In the genomic region with DNA sequence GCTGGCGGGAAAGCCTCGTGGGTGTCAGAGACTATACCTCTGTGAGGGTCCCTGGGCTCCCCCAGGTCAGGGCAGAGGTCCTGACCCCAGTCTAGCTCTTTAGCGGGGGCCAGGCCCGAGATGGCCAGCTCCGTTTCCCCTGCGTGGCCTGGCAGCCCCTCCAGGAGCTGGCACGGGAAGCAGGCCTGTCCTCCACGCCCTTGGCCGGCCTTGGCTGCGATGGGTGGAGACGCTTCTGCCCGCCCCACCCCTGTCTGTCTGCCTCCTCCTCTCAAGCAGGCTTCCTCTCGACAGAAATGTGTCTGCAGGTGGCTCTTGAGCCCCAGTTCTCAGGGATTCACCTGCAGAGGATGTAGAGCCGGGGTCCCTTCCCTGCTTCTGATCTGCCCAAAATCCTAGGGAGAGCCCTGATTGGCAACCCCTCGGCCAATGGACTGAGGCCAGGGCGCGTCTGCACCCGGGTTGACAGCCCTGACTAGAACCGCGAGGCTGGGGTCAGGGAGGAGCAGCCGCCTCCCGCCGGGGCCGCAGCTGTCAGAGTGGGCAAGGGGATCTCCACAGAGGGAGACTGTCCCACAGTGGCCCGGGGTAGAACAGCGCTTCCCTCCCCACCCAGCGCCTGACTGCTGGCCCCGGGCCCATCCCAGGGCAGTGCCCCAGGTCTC, we compare ENCODE assay signal across 26 cellular contexts. TPM values are rescaled to one million over a fixed set of nuclear protein-coding genes. Genes with fewer than 3 reads are reported as not detected.
A peak's percentile ranks its signal among the peaks of the same experiment; 100 is the strongest.
DNase-seq lines count a peak whose midpoint lies in the region; ATAC-seq, FAIRE-seq and TF ChIP-seq lines count a peak whose summit lies in the region.
"Had no signal": no experiment of that assay in that cellular context is flagged by ENCODE, and none has a peak within 500 bp of the region (broad histone marks: within the 10 kb centered on the region; RNA-seq: fewer than 3 reads in every experiment).

No MANE protein-coding gene starts in this region.

- TF ChIP-seq RAD21 in HCT116 (IDR thresholded peaks at IDR 0.05; ENCODE audit: low read depth), result no peak
- TF ChIP-seq RAD21 in GM12878 (IDR thresholded peaks at IDR 0.05; ENCODE audit: insufficient read depth, low read depth, low read length), result no peak

- POLR2A ChIA-PET in HCT116 (lab: Charles Lee), result no interaction called here
- POLR2A ChIA-PET in GM12878 (lab: Charles Lee), result interaction anchor here (1.5 to 3.1 kb wide), 2 partner anchors 13 kb away, joined by 8 to 11 read pairs; no protein-coding TSS in a partner anchor
- POLR2A ChIA-PET in naive thymus-derived CD4-positive, alpha-beta T cell (lab: Charles Lee), result interaction anchor here (0.5 kb wide), 1 partner anchor 466 kb away, joined by 3 read pairs; no protein-coding TSS in a partner anchor

- TF ChIP-seq CTCF in HCT116 (IDR thresholded peaks at IDR 0.05 in 2 of 3, conservative IDR thresholded peaks at IDR 0.05 in 1 of 3; ENCODE audit: borderline replicate concordance in 1 of 3, insufficient read depth in 1 of 3, low read depth in 2 of 3, low read length in 2 of 3), result no peak
- TF ChIP-seq CTCF in GM12878 (IDR thresholded peaks at IDR 0.05 in 2 of 3, conservative IDR thresholded peaks at IDR 0.05 in 1 of 3; ENCODE audit: control insufficient read depth in 2 of 3, extremely low read depth in 1 of 3, insufficient read depth in 1 of 3, low read depth in 3 of 3, low read length in 3 of 3), result no peak
- no peak for TF ChIP-seq CTCF in osteocyte (IDR thresholded peaks at IDR 0.05)

- H3K9me3 Mint-ChIP-seq in osteocyte (ENCODE audit: unreplicated experiment), result no peaks in the 10 kb centered on the region
- peaks cover 0 to 10% (median 0%) of the 10 kb centered on the region in 11 donors for H3K9me3 Mint-ChIP-seq in naive thymus-derived CD4-positive, alpha-beta T cell
- H3K9me3 Mint-ChIP-seq: activated CD8-positive, alpha-beta T cell treated with anti-CD3 and anti-CD28 coated beads for 36 hours; activated naive CD4-positive, alpha-beta T cell treated with anti-CD3 and anti-CD28 coated beads, Interleukin-2, amount 50 U/mL, for 72 hours had no signal

- in situ Hi-C loops in GM12878 (cut with MboI), result no loop called here

- intact Hi-C loops in HCT116 (cut with micrococcal nuclease), result no loop called here
- intact Hi-C loops in GM12878 (cut with micrococcal nuclease; ENCODE audit: unreplicated experiment), result no loop called here
- intact Hi-C loops in naive thymus-derived CD4-positive, alpha-beta T cell (cut with micrococcal nuclease), result no loop called here

- BruUV-seq in HCT116 (replicated peaks; lab: Mats Ljungman, UMichigan), result no TSS peak
- BruUV-seq in GM12878 (replicated peaks; lab: Mats Ljungman, UMichigan), result no TSS peak

- H2AFZ ChIP-seq in HCT116 (ENCODE audit: low read depth, low read length, poor library complexity, severe bottlenecking) (no peak overlapping the region), GM12878 (ENCODE audit: control insufficient read depth, low read depth, low read length) (no peak overlapping the region)

- SMC1A ChIA-PET in GM12878 (lab: Charles Lee; ENCODE audit: uncharacterized antibody, unreplicated experiment), result no interaction called here

- H3K9me3 ChIP-seq in HCT116 (ENCODE audit: control insufficient read depth in 1 of 2, insufficient read depth in 1 of 2, low read depth in 1 of 2, low read length in 2 of 2), result no peaks in the 10 kb centered on the region
- no peaks in the 10 kb centered on the region; the same call in 2 of the 3 replicates for H3K9me3 ChIP-seq in GM12878 (replicated peaks; ENCODE audit: control insufficient read depth, insufficient read depth, low read length)
- H3K9me3 ChIP-seq in naive thymus-derived CD4-positive, alpha-beta T cell (ENCODE audit: control insufficient read depth in 2 of 3, low read length in 3 of 3), result no peaks in the 10 kb centered on the region

- H3K36me3 ChIP-seq in HCT116 (ENCODE audit: control insufficient read depth in 1 of 2, insufficient read depth in 2 of 2, low read length in 2 of 2) (no peaks in the 10 kb centered on the region), GM12878 (ENCODE audit: control insufficient read depth in 2 of 2, insufficient read depth in 2 of 2, low read length in 1 of 2) (no peaks in the 10 kb centered on the region)
- no peaks in the 10 kb centered on the region for H3K36me3 ChIP-seq in naive thymus-derived CD4-positive, alpha-beta T cell (ENCODE audit: control insufficient read depth in 2 of 3, insufficient read depth in 3 of 3, low read length in 3 of 3)
- H3K36me3 ChIP-seq: BLaER1 treated with 17β-estradiol and CSF1 and Interleukin-3, amounts not matched to agents 10 nM and 100 nM; WERI-Rb-1 had no signal

- H3K27ac Mint-ChIP-seq in osteocyte (ENCODE audit: unreplicated experiment), result no peak overlapping the region
- H3K27ac Mint-ChIP-seq in naive thymus-derived CD4-positive, alpha-beta T cell, result no peak overlapping the region
- H3K27ac Mint-ChIP-seq: activated CD8-positive, alpha-beta T cell treated with anti-CD3 and anti-CD28 coated beads for 36 hours; activated naive CD4-positive, alpha-beta T cell treated with anti-CD3 and anti-CD28 coated beads, Interleukin-2, amount 50 U/mL, for 72 hours had no signal

- peaks cover 31% of the 10 kb centered on the region for H3K27me3 Mint-ChIP-seq in osteocyte (ENCODE audit: unreplicated experiment)
- peaks cover 32 to 58% (median 52%) of the 10 kb centered on the region in 5 donors for H3K27me3 Mint-ChIP-seq in naive thymus-derived CD4-positive, alpha-beta T cell

- no peak for TF ChIP-seq EP300 in GM12878 (IDR thresholded peaks at IDR 0.05; ENCODE audit: borderline replicate concordance in 1 of 2, control insufficient read depth in 1 of 2, low read depth in 2 of 2, low read length in 2 of 2)

- no peaks in the 10 kb centered on the region for H3K9me2 ChIP-seq in HCT116 (ENCODE audit: insufficient read depth)

- H4K20me1 ChIP-seq in HCT116 (ENCODE audit: insufficient read depth), result no peaks in the 10 kb centered on the region
- H4K20me1 ChIP-seq in GM12878 (ENCODE audit: control insufficient read depth, insufficient read depth), result no peaks in the 10 kb centered on the region

- no peaks in the 10 kb centered on the region for H3K79me2 ChIP-seq in HCT116 (ENCODE audit: insufficient read depth, low read length)
- H3K79me2 ChIP-seq in GM12878 (ENCODE audit: control insufficient read depth, insufficient read depth, low read length), result no peaks in the 10 kb centered on the region

- no peaks in the 10 kb centered on the region for H3K36me3 Mint-ChIP-seq in osteocyte (ENCODE audit: unreplicated experiment)
- H3K36me3 Mint-ChIP-seq in naive thymus-derived CD4-positive, alpha-beta T cell, result peaks cover 0 to 4% (median 0%) of the 10 kb centered on the region in 5 donors

- H3K4me2 ChIP-seq in HCT116 (ENCODE audit: low read length) (no peak overlapping the region), GM12878 (ENCODE audit: control insufficient read depth, insufficient read depth) (no peak overlapping the region)
- H3K4me2 ChIP-seq: BLaER1 treated with 17β-estradiol and CSF1 and Interleukin-3, amounts not matched to agents 10 nM and 100 nM had no signal

- TF ChIP-seq POLR2A in HCT116 (IDR thresholded peaks at IDR 0.05; ENCODE audit: borderline replicate concordance, extremely low read depth, insufficient read depth, insufficient read length), result no peak
- no peak for TF ChIP-seq POLR2A in GM12878 (IDR thresholded peaks at IDR 0.05; ENCODE audit: low read depth, low read length)

- WGBS in GM12878 (ENCODE audit: insufficient coverage, insufficient replicate concordance, low lambda C conversion rate, missing lambda C conversion rate), result 19% methylated on average over 28 of the region's 28 CpGs

- H3K4me3 Mint-ChIP-seq in osteocyte (ENCODE audit: unreplicated experiment), result no peak overlapping the region
- H3K4me3 Mint-ChIP-seq in naive thymus-derived CD4-positive, alpha-beta T cell, result no peak overlapping the region
- H3K4me3 Mint-ChIP-seq: activated CD8-positive, alpha-beta T cell treated with anti-CD3 and anti-CD28 coated beads for 36 hours had no signal

- FAIRE-seq in GM12878 (lab: Jason Lieb, UNC), result no peak
- FAIRE-seq: A204.1, kidney had no signal

- no peaks in the 10 kb centered on the region for H3K4me1 Mint-ChIP-seq in osteocyte (ENCODE audit: unreplicated experiment)
- peaks cover 0 to 6% (median 4%) of the 10 kb centered on the region in 7 donors for H3K4me1 Mint-ChIP-seq in naive thymus-derived CD4-positive, alpha-beta T cell

- H3K4me1 ChIP-seq in HCT116 (ENCODE audit: control insufficient read depth in 1 of 2, insufficient read depth in 2 of 2, low read length in 2 of 2) (peaks cover 12 to 18% of the 10 kb centered on the region in 2 experiments), GM12878 (ENCODE audit: control insufficient read depth, insufficient read depth, low read length) (no peaks in the 10 kb centered on the region)
- no peaks in the 10 kb centered on the region for H3K4me1 ChIP-seq in naive thymus-derived CD4-positive, alpha-beta T cell (ENCODE audit: control insufficient read depth in 2 of 2, insufficient read depth in 2 of 2, low read length in 2 of 2)

- H3K4me3 ChIP-seq in HCT116 (replicated peaks in 1 of 2; ENCODE audit: low read depth in 1 of 2, low read length in 2 of 2) (no peak overlapping the region), GM12878 (no peak overlapping the region)
- H3K4me3 ChIP-seq in naive thymus-derived CD4-positive, alpha-beta T cell (ENCODE audit: low read length), result no peak overlapping the region
- H3K4me3 ChIP-seq: BLaER1 treated with 17β-estradiol and CSF1 and Interleukin-3, amounts not matched to agents 10 nM and 100 nM had no signal

- CTCF ChIA-PET in HCT116 (lab: Charles Lee) (no interaction called here), GM12878 (lab: Yijun Ruan, JAX) (interaction anchor here (0.6 kb wide), 1 partner anchor 377 kb away, joined by 3 read pairs; no protein-coding TSS in a partner anchor)
- CTCF ChIA-PET in naive thymus-derived CD4-positive, alpha-beta T cell (lab: Charles Lee), result no interaction called here

- ATAC-seq in HCT116 (peak; percentile 18; the same call in 1 of the 2 replicates), GM12878 (peak; percentile 59), HG03354 (IDR thresholded peaks at IDR 0.05; ENCODE audit: poor library complexity, severe bottlenecking, unreplicated experiment) (no peak)
- ATAC-seq in naive thymus-derived CD4-positive, alpha-beta T cell, result no peak
- ATAC-seq: activated CD8-positive, alpha-beta T cell treated with anti-CD3 and anti-CD28 coated beads for 36 hours; activated naive CD4-positive, alpha-beta T cell treated with anti-CD3 and anti-CD28 coated beads, Interleukin-2, amount 50 U/mL, for 72 hours had no signal

- peak; percentile 15 for DNase-seq in DMS79 treated with DMSO at 0.1 percent for 48 hours (lab: John Stamatoyannopoulos, UW)
- DNase-seq in DMS79 (lab: John Stamatoyannopoulos, UW), result no peak
- DNase-seq in HCT116 (ENCODE audit: low read depth, low spot score), result no peak
- no peak for DNase-seq in GM12878 (ENCODE audit: low read depth, low spot score)
- DNase-seq in osteocyte (ENCODE audit: extremely low spot score, unreplicated experiment), result peak; percentile 81
- DNase-seq in naive thymus-derived CD4-positive, alpha-beta T cell, result no peak
- no peak for DNase-seq in NCI-H146 (lab: John Stamatoyannopoulos, UW)
- DNase-seq: activated CD8-positive, alpha-beta T cell treated with anti-CD3 and anti-CD28 coated beads for 36 hours; activated T-cell treated with anti-CD3 and anti-CD28 coated beads, Interleukin-2, amount 50 U/mL, for 48 hours; cortex of kidney; GOT3; hippocampal formation; kidney; NCI-H1436; NCI-H226; Right ventricle myocardium superior had no signal

- H3K27ac ChIP-seq in HCT116 (ENCODE audit: low read depth, low read length) (no peak overlapping the region; the same call in 1 of the 2 replicates), GM12878 (ENCODE audit: control insufficient read depth, insufficient read depth) (no peak overlapping the region)
- no peak overlapping the region for H3K27ac ChIP-seq in naive thymus-derived CD4-positive, alpha-beta T cell (ENCODE audit: low read depth, low read length)
- H3K27ac ChIP-seq: BLaER1 treated with 17β-estradiol and CSF1 and Interleukin-3, amounts not matched to agents 10 nM and 100 nM; WERI-Rb-1 had no signal

- no peaks in the 10 kb centered on the region for H3K27me3 ChIP-seq in HCT116 (ENCODE audit: insufficient read depth, low read length)
- peaks cover 10 to 14% of the 10 kb centered on the region in 2 experiments for H3K27me3 ChIP-seq in GM12878 (replicated peaks in 1 of 2; ENCODE audit: control insufficient read depth in 2 of 2, insufficient read depth in 2 of 2, low read length in 1 of 2)
- peaks cover 5 to 22% of the 10 kb centered on the region in 2 donors for H3K27me3 ChIP-seq in naive thymus-derived CD4-positive, alpha-beta T cell (ENCODE audit: control insufficient read depth in 2 of 2, insufficient read depth in 2 of 2, low read length in 2 of 2)

- H3K9ac ChIP-seq in HCT116 (ENCODE audit: low read length), result no peak overlapping the region
- H3K9ac ChIP-seq in GM12878 (ENCODE audit: control insufficient read depth, insufficient read depth, low read length), result no peak overlapping the region
- H3K9ac ChIP-seq: BLaER1 treated with 17β-estradiol and CSF1 and Interleukin-3, amounts not matched to agents 10 nM and 100 nM had no signal

- RAD21 ChIA-PET in HCT116 (lab: Charles Lee; ENCODE audit: low non-redundant PET in 1 of 2, low total read pairs in 2 of 2, uncharacterized antibody in 2 of 2, unreplicated experiment in 2 of 2), result no interaction called here
- RAD21 ChIA-PET in GM12878 (lab: Charles Lee; ENCODE audit: unreplicated experiment), result interaction anchor here (0.6 kb wide), 1 partner anchor 41 kb away, joined by 4 read pairs; no protein-coding TSS in a partner anchor

RNA-seq across cellular contexts. Expression of a gene that starts 2.6 kb away (rescaled TPM):
- 23.1 TPM for total RNA-seq in HCT116 (2021; ENCODE audit: unreplicated experiment)
- polyA plus RNA-seq in HCT116 (2012), result 8.6 and 12.5 TPM in 2 replicates
- total RNA-seq in GM12878 (2013; cell fraction: nucleolus; rRNA removed), result 0.71 and 1.3 TPM in 2 replicates
- total RNA-seq in GM12878 (2014; rRNA removed), result not detected in 2 replicates
- total RNA-seq in GM12878 (2014; rRNA removed; fragmentation: Illumina TruSeq; extraction: Trizol), result not detected in 2 replicates
- total RNA-seq in GM12878 (2021), result 0.10 and 0.35 TPM in 2 replicates
- polyA plus RNA-seq in GM12878 (2011; ENCODE audit: low read depth), result not detected
- 0.05 TPM in 1 of 2 replicates, not detected in the other for polyA plus RNA-seq in GM12878 (2011; rRNA removed)
- polyA plus RNA-seq in GM12878 (2011; cell fraction: cytosol; rRNA removed), result 0.01 and 0.02 TPM in 2 replicates
- 0.32 and 0.75 TPM in 2 replicates for polyA plus RNA-seq in GM12878 (2011; cell fraction: nucleus; rRNA removed)
- polyA plus RNA-seq in GM12878 (2012), result 0.16 and 0.27 TPM in 2 replicates
- polyA plus RNA-seq in GM12878 (2014; fragmentation: Illumina TruSeq; extraction: Trizol), result 0.06 TPM in 1 of 2 replicates, not detected in the other
- not detected for polyA plus RNA-seq in GM12878 (2014; fragmentation: Nextera tagmentation; extraction: Ambion mirVana)
- 0.01 and 0.05 TPM in 2 replicates for polyA plus RNA-seq in GM12878 (2014; rRNA removed)
- not detected for polyA plus RNA-seq in GM12878 (2016; fragmentation: Nextera tagmentation; extraction: Ambion mirVana)
- not detected in 2 replicates for polyA minus RNA-seq in GM12878 (2011; rRNA and poly(A)+ RNA removed)
- polyA minus RNA-seq in GM12878 (2011; cell fraction: cytosol; rRNA and poly(A)+ RNA removed), result not detected in 2 replicates
- 0.10 TPM in 1 of 2 replicates, not detected in the other for polyA minus RNA-seq in GM12878 (2011; cell fraction: nucleus; rRNA and poly(A)+ RNA removed)
- not detected in 2 replicates for total RNA-seq in osteocyte
- total RNA-seq in naive thymus-derived CD4-positive, alpha-beta T cell, result not detected
- polyA plus RNA-seq in naive thymus-derived CD4-positive, alpha-beta T cell, result not detected
- total RNA-seq: activated CD8-positive, alpha-beta T cell treated with anti-CD3 and anti-CD28 coated beads for 36 hours; fibroblast of villous mesenchyme; mesenteric fat pad; Right ventricle myocardium superior had no signal

RNA-seq across cellular contexts. Expression of a gene that starts 21.9 kb away (rescaled TPM):
- total RNA-seq in HCT116 (2021; ENCODE audit: unreplicated experiment), result 291 TPM
- polyA plus RNA-seq in HCT116 (2012), result 302 and 326 TPM in 2 replicates
- total RNA-seq in GM12878 (2013; cell fraction: nucleolus; rRNA removed), result 114 and 118 TPM in 2 replicates
- total RNA-seq in GM12878 (2014; rRNA removed), result 164 and 177 TPM in 2 replicates
- 64.3 and 71.9 TPM in 2 replicates for total RNA-seq in GM12878 (2014; rRNA removed; fragmentation: Illumina TruSeq; extraction: Trizol)
- total RNA-seq in GM12878 (2021), result 227 and 245 TPM in 2 replicates
- polyA plus RNA-seq in GM12878 (2011; ENCODE audit: low read depth), result 21.4 TPM
- polyA plus RNA-seq in GM12878 (2011; rRNA removed), result 35.2 and 84.8 TPM in 2 replicates
- polyA plus RNA-seq in GM12878 (2011; cell fraction: cytosol; rRNA removed), result 104 and 181 TPM in 2 replicates
- polyA plus RNA-seq in GM12878 (2011; cell fraction: nucleus; rRNA removed), result 1,163 and 1,192 TPM in 2 replicates
- 161 and 188 TPM in 2 replicates for polyA plus RNA-seq in GM12878 (2012)
- polyA plus RNA-seq in GM12878 (2014; fragmentation: Illumina TruSeq; extraction: Trizol), result 9.2 and 24.8 TPM in 2 replicates
- 10 to 100 TPM in 1 of 2 experiments, under 1 TPM in 1; 0.68 to 10.0 TPM for polyA plus RNA-seq in GM12878 (2014; fragmentation: Nextera tagmentation; extraction: Ambion mirVana)
- polyA plus RNA-seq in GM12878 (2014; rRNA removed), result 225 and 260 TPM in 2 replicates
- 100 to 1,000 TPM; 128 to 150 TPM for polyA plus RNA-seq in GM12878 (2016; fragmentation: Nextera tagmentation; extraction: Ambion mirVana)
- polyA minus RNA-seq in GM12878 (2011; rRNA and poly(A)+ RNA removed), result 34.5 and 75.5 TPM in 2 replicates
- polyA minus RNA-seq in GM12878 (2011; cell fraction: cytosol; rRNA and poly(A)+ RNA removed), result 51.9 and 52.8 TPM in 2 replicates
- 76.9 and 111 TPM in 2 replicates for polyA minus RNA-seq in GM12878 (2011; cell fraction: nucleus; rRNA and poly(A)+ RNA removed)
- 118 TPM in 2 replicates for total RNA-seq in osteocyte
- 100 to 1,000 TPM; 235 to 328 (median 298) TPM for total RNA-seq in naive thymus-derived CD4-positive, alpha-beta T cell
- 100 to 1,000 TPM in 1 of 2 donors, 10 to 100 TPM in 1; 86.9 to 120 TPM for polyA plus RNA-seq in naive thymus-derived CD4-positive, alpha-beta T cell

RNA-seq across cellular contexts. Expression of a gene that starts 33.5 kb away (rescaled TPM):
- total RNA-seq in HCT116 (2021; ENCODE audit: unreplicated experiment) (2.4 TPM), GM12878 (2014; rRNA removed) (0.11 TPM in 1 of 2 replicates, not detected in the other), GM12878 (2014; rRNA removed; fragmentation: Illumina TruSeq; extraction: Trizol) (not detected in 2 replicates), GM12878 (2021) (0.58 and 0.64 TPM in 2 replicates), osteocyte (not detected in 2 replicates)
- polyA plus RNA-seq in HCT116 (2012), result 2.1 and 2.9 TPM in 2 replicates
- total RNA-seq in GM12878 (2013; cell fraction: nucleolus; rRNA removed), result 3.5 and 5.3 TPM in 2 replicates
- polyA plus RNA-seq in GM12878 (2011; ENCODE audit: low read depth), result not detected
- polyA plus RNA-seq in GM12878 (2011; rRNA removed) (0.29 TPM in 1 of 2 replicates, not detected in the other), GM12878 (2014; fragmentation: Illumina TruSeq; extraction: Trizol) (not detected in 2 replicates), GM12878 (2014; fragmentation: Nextera tagmentation; extraction: Ambion mirVana) (not detected), GM12878 (2014; rRNA removed) (0.69 and 0.82 TPM in 2 replicates), GM12878 (2016; fragmentation: Nextera tagmentation; extraction: Ambion mirVana) (under 1 TPM; 0.33 to 0.91 TPM)
- 0.52 and 1.2 TPM in 2 replicates for polyA plus RNA-seq in GM12878 (2011; cell fraction: cytosol; rRNA removed)
- polyA plus RNA-seq in GM12878 (2011; cell fraction: nucleus; rRNA removed), result 3.7 and 4.4 TPM in 2 replicates
- 0.30 and 0.88 TPM in 2 replicates for polyA plus RNA-seq in GM12878 (2012)
- polyA minus RNA-seq in GM12878 (2011; rRNA and poly(A)+ RNA removed), result not detected in 2 replicates
- 1.2 TPM in 1 of 2 replicates, not detected in the other for polyA minus RNA-seq in GM12878 (2011; cell fraction: cytosol; rRNA and poly(A)+ RNA removed)
- 2.1 and 3.7 TPM in 2 replicates for polyA minus RNA-seq in GM12878 (2011; cell fraction: nucleus; rRNA and poly(A)+ RNA removed)
- total RNA-seq in naive thymus-derived CD4-positive, alpha-beta T cell, result under 1 TPM in 1 of 5 experiments, not detected in 4; 0.42 TPM
- not detected for polyA plus RNA-seq in naive thymus-derived CD4-positive, alpha-beta T cell
- total RNA-seq: activated CD8-positive, alpha-beta T cell treated with anti-CD3 and anti-CD28 coated beads for 36 hours; activated naive CD4-positive, alpha-beta T cell treated with anti-CD3 and anti-CD28 coated beads, Interleukin-2, amount 50 U/mL, for 72 hours; fibroblast of villous mesenchyme; LHCN-M2; mesenteric fat pad; Right ventricle myocardium superior had no signal

RNA-seq across cellular contexts. Expression of a gene that starts 35.5 kb away (rescaled TPM):
- total RNA-seq in HCT116 (2021; ENCODE audit: unreplicated experiment) (not detected), GM12878 (2014; rRNA removed) (not detected in 2 replicates), GM12878 (2014; rRNA removed; fragmentation: Illumina TruSeq; extraction: Trizol) (not detected in 2 replicates), GM12878 (2021) (not detected in 2 replicates), osteocyte (not detected in 2 replicates)
- not detected in 2 replicates for polyA plus RNA-seq in HCT116 (2012)
- not detected in 2 replicates for total RNA-seq in GM12878 (2013; cell fraction: nucleolus; rRNA removed)
- polyA plus RNA-seq in GM12878 (2011; ENCODE audit: low read depth), result not detected
- polyA plus RNA-seq in GM12878 (2011; rRNA removed) (not detected in 2 replicates), GM12878 (2014; fragmentation: Illumina TruSeq; extraction: Trizol) (not detected in 2 replicates), GM12878 (2014; fragmentation: Nextera tagmentation; extraction: Ambion mirVana) (not detected), GM12878 (2014; rRNA removed) (not detected in 2 replicates), GM12878 (2016; fragmentation: Nextera tagmentation; extraction: Ambion mirVana) (not detected)
- not detected in 2 replicates for polyA plus RNA-seq in GM12878 (2011; cell fraction: cytosol; rRNA removed)
- polyA plus RNA-seq in GM12878 (2011; cell fraction: nucleus; rRNA removed), result not detected in 2 replicates
- not detected in 2 replicates for polyA plus RNA-seq in GM12878 (2012)
- polyA minus RNA-seq in GM12878 (2011; rRNA and poly(A)+ RNA removed), result not detected in 2 replicates
- not detected in 2 replicates for polyA minus RNA-seq in GM12878 (2011; cell fraction: cytosol; rRNA and poly(A)+ RNA removed)
- polyA minus RNA-seq in GM12878 (2011; cell fraction: nucleus; rRNA and poly(A)+ RNA removed), result not detected in 2 replicates
- total RNA-seq in naive thymus-derived CD4-positive, alpha-beta T cell, result not detected
- not detected for polyA plus RNA-seq in naive thymus-derived CD4-positive, alpha-beta T cell
- total RNA-seq: activated CD8-positive, alpha-beta T cell treated with anti-CD3 and anti-CD28 coated beads for 36 hours; activated naive CD4-positive, alpha-beta T cell treated with anti-CD3 and anti-CD28 coated beads, Interleukin-2, amount 50 U/mL, for 72 hours; fibroblast of villous mesenchyme; kidney; LHCN-M2; mesenteric fat pad; Right ventricle myocardium superior; temporal lobe had no signal
- polyA plus RNA-seq: neural cell had no signal

RNA-seq across cellular contexts. Expression of a gene that starts 49.6 kb away (rescaled TPM):
- total RNA-seq in HCT116 (2021; ENCODE audit: unreplicated experiment), result 50.9 TPM
- 53.6 and 53.7 TPM in 2 replicates for polyA plus RNA-seq in HCT116 (2012)
- total RNA-seq in GM12878 (2013; cell fraction: nucleolus; rRNA removed), result 99.1 and 110 TPM in 2 replicates
- total RNA-seq in GM12878 (2014; rRNA removed), result 27.2 and 34.1 TPM in 2 replicates
- 16.3 and 21.4 TPM in 2 replicates for total RNA-seq in GM12878 (2014; rRNA removed; fragmentation: Illumina TruSeq; extraction: Trizol)
- total RNA-seq in GM12878 (2021), result 27.1 and 33.3 TPM in 2 replicates
- 12.4 TPM for polyA plus RNA-seq in GM12878 (2011; ENCODE audit: low read depth)
- polyA plus RNA-seq in GM12878 (2011; rRNA removed), result 23.7 and 31.2 TPM in 2 replicates
- 31.1 and 38.7 TPM in 2 replicates for polyA plus RNA-seq in GM12878 (2011; cell fraction: cytosol; rRNA removed)
- polyA plus RNA-seq in GM12878 (2011; cell fraction: nucleus; rRNA removed), result 144 and 148 TPM in 2 replicates
- polyA plus RNA-seq in GM12878 (2012), result 27.2 and 31.7 TPM in 2 replicates
- polyA plus RNA-seq in GM12878 (2014; fragmentation: Illumina TruSeq; extraction: Trizol), result 14.8 and 23.5 TPM in 2 replicates
- polyA plus RNA-seq in GM12878 (2014; fragmentation: Nextera tagmentation; extraction: Ambion mirVana), result 1 to 10 TPM in 1 of 2 experiments, under 1 TPM in 1; 0.71 to 2.0 TPM
- 23.4 and 28.4 TPM in 2 replicates for polyA plus RNA-seq in GM12878 (2014; rRNA removed)
- 10 to 100 TPM; 21.9 to 22.1 TPM for polyA plus RNA-seq in GM12878 (2016; fragmentation: Nextera tagmentation; extraction: Ambion mirVana)
- polyA minus RNA-seq in GM12878 (2011; rRNA and poly(A)+ RNA removed), result 46.7 and 53.3 TPM in 2 replicates
- polyA minus RNA-seq in GM12878 (2011; cell fraction: cytosol; rRNA and poly(A)+ RNA removed), result 12.2 and 12.3 TPM in 2 replicates
- 43.0 and 58.7 TPM in 2 replicates for polyA minus RNA-seq in GM12878 (2011; cell fraction: nucleus; rRNA and poly(A)+ RNA removed)
- total RNA-seq in osteocyte, result 109 and 120 TPM in 2 replicates
- 10 to 100 TPM; 57.3 to 74.2 (median 70.2) TPM for total RNA-seq in naive thymus-derived CD4-positive, alpha-beta T cell
- 10 to 100 TPM; 36.0 to 51.2 TPM for polyA plus RNA-seq in naive thymus-derived CD4-positive, alpha-beta T cell

Comparison
In these comparisons a context has a peak if more than half of its experiments do, and no peak if none do; other contexts are left out.
1. DNase-seq: peak in DMS79 treated with DMSO at 0.1 percent for 48 hours (single experiment) and osteocyte (single experiment); none in DMS79 (single experiment), HCT116 (single experiment), GM12878 (single experiment), naive thymus-derived CD4-positive, alpha-beta T cell (0 of 9) and NCI-H146 (single experiment).
2. ATAC-seq: peak in HCT116 (single experiment) and GM12878 (single experiment); none in HG03354 (single experiment) and naive thymus-derived CD4-positive, alpha-beta T cell (single experiment).
3. RNA of a gene that starts 2.6 kb away (total RNA-seq): 23.1 TPM in HCT116 (single experiment); 0.10 to 1.3 TPM in GM12878, not detected in naive thymus-derived CD4-positive, alpha-beta T cell and not detected in osteocyte; every median in the first group is over 10 times any median in the second.